In the genomic region with DNA sequence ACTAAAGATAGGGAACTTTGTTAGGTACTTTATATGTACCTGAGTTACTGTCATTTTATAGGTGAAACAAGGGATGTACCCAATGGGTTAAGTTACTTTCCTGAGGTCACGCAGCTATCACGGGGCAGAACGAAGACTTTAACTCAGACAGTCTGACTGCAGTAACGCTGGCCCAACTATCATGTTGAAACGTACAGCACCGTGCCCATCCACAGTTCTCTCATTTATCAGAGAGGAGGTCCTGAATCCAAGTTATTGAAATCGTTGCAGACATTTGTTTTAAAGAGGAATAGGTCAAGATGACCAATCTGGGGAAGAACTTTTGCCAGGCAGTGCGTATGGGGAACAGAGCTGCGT, we compare ENCODE assay signal across 8 cellular contexts. TPM values are rescaled to one million over a fixed set of nuclear protein-coding genes. Genes with fewer than 3 reads are reported as not detected.
DNase-seq lines count a peak whose midpoint lies in the region; ATAC-seq and TF ChIP-seq lines count a peak whose summit lies in the region.

No MANE protein-coding gene starts in this region.

- no peaks in the 10 kb centered on the region for H3K36me3 Mint-ChIP-seq in T-cell

- POLR2A ChIA-PET in HEK293 (lab: Yijun Ruan, JAX) (interaction anchor here (0.5 kb wide), 1 partner anchor 1366 kb away, joined by 13 read pairs; no protein-coding TSS in a partner anchor), T-cell (lab: Charles Lee) (interaction anchor here in 1 of 2 donors (0.5 to 1.0 kb wide), 3 partner anchors 21 to 809 kb away, joined by 3 read pairs; partner anchors contain the start of gene NUAK1)

- CTCF ChIA-PET in HEK293 (lab: Yijun Ruan, JAX) = interaction anchor here (0.9 to 1.1 kb wide), 2 partner anchors 15 to 27 kb away, joined by 3 read pairs; no protein-coding TSS in a partner anchor
- CTCF ChIA-PET in T-cell (lab: Charles Lee) = interaction anchor here in 1 of 2 donors (2.0 kb wide), 1 partner anchor 9 kb away, joined by 6 read pairs; no protein-coding TSS in a partner anchor

- H3K4me3 Mint-ChIP-seq in T-cell = peak overlapping the region; percentile 69 to 83 (median 80)

- H3K27ac Mint-ChIP-seq in T-cell = peak overlapping the region; percentile 81 to 88

- no peaks in the 10 kb centered on the region for H3K27me3 Mint-ChIP-seq in T-cell

- TF ChIP-seq POLR2A in upper lobe of left lung (IDR thresholded peaks at IDR 0.05) (no peak), gastroesophageal sphincter (IDR thresholded peaks at IDR 0.05) (no peak)

- peak overlapping the region; percentile 77 for H3K4me3 ChIP-seq in HEK293 (ENCODE audit: low read depth, low read length)
- H3K4me3 ChIP-seq in iPS-18a (ENCODE audit: low read length) = peak overlapping the region; percentile 53
- peak overlapping the region; percentile 47 to 83 (median 73) for H3K4me3 ChIP-seq in upper lobe of left lung
- peak overlapping the region in 1 of 2 donors; percentile 66 for H3K4me3 ChIP-seq in gastroesophageal sphincter

- no peaks in the 10 kb centered on the region for H3K9me3 ChIP-seq in ES-I3 (ENCODE audit: control insufficient read depth, insufficient read depth, low read length)
- H3K9me3 ChIP-seq in HEK293 (ENCODE audit: control insufficient read depth, insufficient read depth, low read depth, low read length) = no peaks in the 10 kb centered on the region
- no peaks in the 10 kb centered on the region for H3K9me3 ChIP-seq in iPS-18a (ENCODE audit: control insufficient read depth, low read depth, low read length)
- H3K9me3 ChIP-seq in upper lobe of left lung = no peaks in the 10 kb centered on the region
- H3K9me3 ChIP-seq in gastroesophageal sphincter = no peaks in the 10 kb centered on the region

- 4 to 8% methylated on average over 9 of the region's 9 CpGs for WGBS in upper lobe of left lung, 2 donors
- WGBS in gastroesophageal sphincter (ENCODE audit: low coverage in 1 of 2), 2 donors = 6 to 9% methylated on average over 3 to 8 of the region's 9 CpGs

- H3K27me3 ChIP-seq in iPS-18a (ENCODE audit: control insufficient read depth, insufficient read depth, low read length) = peaks cover 41% of the 10 kb centered on the region
- peaks cover 0 to 10% (median 0%) of the 10 kb centered on the region in 4 donors for H3K27me3 ChIP-seq in upper lobe of left lung
- peaks cover 24% of the 10 kb centered on the region for H3K27me3 ChIP-seq in gastroesophageal sphincter

- no peaks in the 10 kb centered on the region for H3K9me3 Mint-ChIP-seq in T-cell

- no peak for TF ChIP-seq EP300 in upper lobe of left lung (IDR thresholded peaks at IDR 0.05)
- no peak for TF ChIP-seq EP300 in gastroesophageal sphincter (IDR thresholded peaks at IDR 0.05)

- TF ChIP-seq CTCF in HEK293 (tag by site-specific recombination; IDR thresholded peaks at IDR 0.05) (no peak), upper lobe of left lung (IDR thresholded peaks at IDR 0.05) (no peak), gastroesophageal sphincter (IDR thresholded peaks at IDR 0.05) (no peak)

- H3K9ac ChIP-seq in ES-I3 (ENCODE audit: low read depth, low read length) (peak overlapping the region; percentile 20; the same call in 1 of the 2 replicates), iPS-18a (ENCODE audit: low read length) (no peak overlapping the region)

- H3K36me3 ChIP-seq in ES-I3 (ENCODE audit: insufficient read depth, low read length) (no peaks in the 10 kb centered on the region), HEK293 (ENCODE audit: control insufficient read depth in 2 of 2, insufficient read depth in 1 of 2, low read length in 2 of 2) (no peaks in the 10 kb centered on the region), iPS-18a (ENCODE audit: control insufficient read depth, low read depth, low read length) (no peaks in the 10 kb centered on the region), upper lobe of left lung (no peaks in the 10 kb centered on the region), gastroesophageal sphincter (no peaks in the 10 kb centered on the region)

- peak in 3 of 4 experiments; percentile 11 to 34 (median 20) for ATAC-seq in T-cell (replicated peaks in 1 of 4)
- ATAC-seq in upper lobe of left lung (ENCODE audit: low FRiP score in 2 of 2) = no peak
- ATAC-seq in gastroesophageal sphincter = no peak

- peaks cover 24% of the 10 kb centered on the region for H3K4me1 ChIP-seq in ES-I3 (ENCODE audit: insufficient read depth, low read length)
- peaks cover 23% of the 10 kb centered on the region for H3K4me1 ChIP-seq in HEK293 (ENCODE audit: control insufficient read depth, insufficient read depth, low read length)
- peaks cover 22% of the 10 kb centered on the region for H3K4me1 ChIP-seq in iPS-18a (ENCODE audit: control insufficient read depth, low read depth, low read length)
- peaks cover 9 to 20% (median 12%) of the 10 kb centered on the region in 4 donors for H3K4me1 ChIP-seq in upper lobe of left lung
- peaks cover 0 to 22% (median 9%) of the 10 kb centered on the region in 3 donors for H3K4me1 ChIP-seq in gastroesophageal sphincter

- DNase-seq in T-cell (peak in 8 of 34 experiments; percentile 2 to 14 (median 5)), upper lobe of left lung (no peak), iPS-NIHi11 (ENCODE audit: low spot score) (no peak), NCI-H2196 treated with DMSO at 0.1 percent for 48 hours (lab: John Stamatoyannopoulos, UW; ENCODE audit: unreplicated experiment) (no peak)

- peaks cover 49 to 66% (median 57%) of the 10 kb centered on the region in 3 donors for H3K4me1 Mint-ChIP-seq in T-cell

- no peak overlapping the region for H3K27ac ChIP-seq in HEK293 (ENCODE audit: extremely low read depth, low read depth, low read length)
- no peak overlapping the region for H3K27ac ChIP-seq in iPS-18a (ENCODE audit: low read length)
- no peak overlapping the region for H3K27ac ChIP-seq in upper lobe of left lung
- no peak overlapping the region for H3K27ac ChIP-seq in gastroesophageal sphincter

TF ChIP-seq in HEK293, 187 proteins besides CTCF, POLR2A, EP300 and RAD21 (continues in another document):
- TF ChIP-seq, protein P1, sequence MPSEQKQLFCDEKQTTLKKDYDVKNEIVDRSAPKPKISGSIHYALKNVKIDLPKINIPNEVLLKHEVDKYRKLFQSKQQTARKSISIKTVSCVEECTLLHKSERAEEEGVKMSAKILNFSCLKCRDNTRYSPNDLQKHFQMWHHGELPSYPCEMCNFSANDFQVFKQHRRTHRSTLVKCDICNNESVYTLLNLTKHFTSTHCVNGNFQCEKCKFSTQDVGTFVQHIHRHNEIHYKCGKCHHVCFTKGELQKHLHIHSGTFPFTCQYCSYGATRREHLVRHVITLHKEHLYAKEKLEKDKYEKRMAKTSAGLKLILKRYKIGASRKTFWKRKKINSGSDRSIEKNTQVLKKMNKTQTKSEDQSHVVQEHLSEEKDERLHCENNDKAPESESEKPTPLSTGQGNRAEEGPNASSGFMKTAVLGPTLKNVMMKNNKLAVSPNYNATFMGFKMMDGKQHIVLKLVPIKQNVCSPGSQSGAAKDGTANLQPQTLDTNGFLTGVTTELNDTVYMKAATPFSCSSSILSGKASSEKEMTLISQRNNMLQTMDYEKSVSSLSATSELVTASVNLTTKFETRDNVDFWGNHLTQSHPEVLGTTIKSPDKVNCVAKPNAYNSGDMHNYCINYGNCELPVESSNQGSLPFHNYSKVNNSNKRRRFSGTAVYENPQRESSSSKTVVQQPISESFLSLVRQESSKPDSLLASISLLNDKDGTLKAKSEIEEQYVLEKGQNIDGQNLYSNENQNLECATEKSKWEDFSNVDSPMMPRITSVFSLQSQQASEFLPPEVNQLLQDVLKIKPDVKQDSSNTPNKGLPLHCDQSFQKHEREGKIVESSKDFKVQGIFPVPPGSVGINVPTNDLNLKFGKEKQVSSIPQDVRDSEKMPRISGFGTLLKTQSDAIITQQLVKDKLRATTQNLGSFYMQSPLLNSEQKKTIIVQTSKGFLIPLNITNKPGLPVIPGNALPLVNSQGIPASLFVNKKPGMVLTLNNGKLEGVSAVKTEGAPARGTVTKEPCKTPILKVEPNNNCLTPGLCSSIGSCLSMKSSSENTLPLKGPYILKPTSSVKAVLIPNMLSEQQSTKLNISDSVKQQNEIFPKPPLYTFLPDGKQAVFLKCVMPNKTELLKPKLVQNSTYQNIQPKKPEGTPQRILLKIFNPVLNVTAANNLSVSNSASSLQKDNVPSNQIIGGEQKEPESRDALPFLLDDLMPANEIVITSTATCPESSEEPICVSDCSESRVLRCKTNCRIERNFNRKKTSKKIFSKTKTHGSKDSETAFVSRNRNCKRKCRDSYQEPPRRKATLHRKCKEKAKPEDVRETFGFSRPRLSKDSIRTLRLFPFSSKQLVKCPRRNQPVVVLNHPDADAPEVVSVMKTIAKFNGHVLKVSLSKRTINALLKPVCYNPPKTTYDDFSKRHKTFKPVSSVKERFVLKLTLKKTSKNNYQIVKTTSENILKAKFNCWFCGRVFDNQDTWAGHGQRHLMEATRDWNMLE (tag by site-specific recombination; conservative IDR thresholded peaks at IDR 0.05; ENCODE audit: low read depth) = no peak
- TF ChIP-seq ZNF623 (tag by site-specific recombination; IDR thresholded peaks at IDR 0.05) = no peak
- TF ChIP-seq ZNF747 (tag by site-specific recombination; IDR thresholded peaks at IDR 0.05) = no peak
- no peak for TF ChIP-seq ZNF221 (tag by site-specific recombination; IDR thresholded peaks at IDR 0.05; ENCODE audit: borderline replicate concordance)
- TF ChIP-seq ZNF549 (tag by site-specific recombination; IDR thresholded peaks at IDR 0.05) = no peak
- TF ChIP-seq ZNF692 (tag by site-specific recombination; IDR thresholded peaks at IDR 0.05) = no peak
- no peak for TF ChIP-seq ZFP69B (tag by site-specific recombination; IDR thresholded peaks at IDR 0.05)
- no peak for TF ChIP-seq ZNF341 (tag by site-specific recombination; IDR thresholded peaks at IDR 0.05; ENCODE audit: low read depth)
- no peak for TF ChIP-seq ZNF843 (tag by site-specific recombination; IDR thresholded peaks at IDR 0.05)

RNA-seq across cellular contexts. Expression of gene C12orf75, which starts 0.6 kb away (rescaled TPM):
- 10 to 100 TPM; 14.9 to 50.1 (median 20.2) TPM for total RNA-seq in T-cell
- 10 to 100 TPM in 2 of 6 donors, 1 to 10 TPM in 4; 1.0 to 15.0 (median 6.2) TPM for total RNA-seq in upper lobe of left lung
- 1 to 10 TPM in 3 of 4 donors, not detected in 1; 1.9 to 4.3 (median 2.2) TPM for total RNA-seq in gastroesophageal sphincter

Comparison
In these comparisons a context has a peak if more than half of its experiments do, and no peak if none do; other contexts are left out.
1. ATAC-seq: peak in T-cell (3 of 4); none in upper lobe of left lung (0 of 2) and gastroesophageal sphincter (single experiment).